ENCODE assay signal across 29 cellular contexts in genomic region chr5:158264264-158264663, GRCh38.
"Had no signal": no experiment of that assay in that cellular context is flagged by ENCODE, and none has a peak within 500 bp of the region (broad histone marks: within the 10 kb centered on the region; RNA-seq: fewer than 3 reads in every experiment).

No MANE protein-coding gene starts in this region.

- H3K27me3 ChIP-seq: esophagus muscularis mucosa, gastroesophageal sphincter, left lung, right lobe of liver, spleen, tibial artery, upper lobe of left lung, uterus had no signal

- H3K36me3 ChIP-seq: esophagus muscularis mucosa, gastroesophageal sphincter, left lung, right lobe of liver, spleen, tibial artery, upper lobe of left lung, uterus had no signal

- ATAC-seq: gastroesophageal sphincter; left lung; psoas muscle; right lobe of liver; stimulated activated memory B cell treated with anti-CD40 and anti-IgM and Interleukin-4, amounts not matched to agents 10 μg/mL and 1 μg/mL and 100 μg/mL, for 72 hours had no signal

- H3K4me3 ChIP-seq: dorsolateral prefrontal cortex, esophagus muscularis mucosa, gastroesophageal sphincter, left lung, lung, psoas muscle, right lobe of liver, spleen, tibial artery, upper lobe of left lung, uterus had no signal

- H3K9ac ChIP-seq: parathyroid adenoma had no signal

- H3K36me3 Mint-ChIP-seq: immature natural killer cell; stimulated activated memory B cell treated with anti-CD40 and anti-IgM and Interleukin-4, amounts not matched to agents 10 μg/mL and 1 μg/mL and 100 μg/mL, for 72 hours had no signal

- H3K27ac ChIP-seq: dorsolateral prefrontal cortex, esophagus muscularis mucosa, gastroesophageal sphincter, left lung, parathyroid adenoma, psoas muscle, right lobe of liver, spleen, tibial artery, upper lobe of left lung had no signal

- H3K4me1 ChIP-seq: esophagus muscularis mucosa, gastroesophageal sphincter, left lung, parathyroid adenoma, psoas muscle, right lobe of liver, spleen, tibial artery, upper lobe of left lung, uterus had no signal

- FAIRE-seq: keratinocyte had no signal

- DNase-seq: cortex of kidney; dorsolateral prefrontal cortex; effector CD8-positive, alpha-beta T cell; foreskin fibroblast; glutamatergic neuron; immature natural killer cell; left lung; mesenchymal stem cell; midbrain; naive B cell; occipital lobe; psoas muscle; retina; right lobe of liver; spleen; stimulated activated CD4-positive, alpha-beta T cell treated with anti-CD3 and anti-CD28 coated beads, Interleukin-15, amount 100 ng/mL, for 24 hours; stimulated activated CD4-positive, alpha-beta T cell treated with anti-CD3 and anti-CD28 coated beads, Interleukin-1b, Interleukin-23, amount 100 ng/mL, for 48 hours; stimulated activated CD4-positive, alpha-beta T cell treated with anti-CD3 and anti-CD28 coated beads, Interleukin-4, amount 100 ng/mL, for 24 hours; tibial artery; upper lobe of left lung; uterus had no signal

- H3K27me3 Mint-ChIP-seq: naive B cell; stimulated activated memory B cell treated with anti-CD40 and anti-IgM and Interleukin-4, amounts not matched to agents 10 μg/mL and 1 μg/mL and 100 μg/mL, for 72 hours; stimulated activated naive CD8-positive, alpha-beta T cell treated with anti-CD3 and anti-CD28 coated beads, Interleukin-15, Interleukin-2, amounts not matched to agents 100 ng/mL and 50 ng/mL, for 24 hours had no signal

- H2AFZ ChIP-seq: parathyroid adenoma had no signal

- H3K9me3 ChIP-seq: right lobe of liver, upper lobe of left lung, uterus had no signal

- H3K4me1 Mint-ChIP-seq: immature natural killer cell; stimulated activated memory B cell treated with anti-CD40 and anti-IgM and Interleukin-4, amounts not matched to agents 10 μg/mL and 1 μg/mL and 100 μg/mL, for 72 hours had no signal

- H3K9me3 Mint-ChIP-seq: stimulated activated memory B cell treated with anti-CD40 and anti-IgM and Interleukin-4, amounts not matched to agents 10 μg/mL and 1 μg/mL and 100 μg/mL, for 72 hours; stimulated activated naive CD8-positive, alpha-beta T cell treated with anti-CD3 and anti-CD28 coated beads, Interleukin-15, Interleukin-2, amounts not matched to agents 100 ng/mL and 50 ng/mL, for 24 hours had no signal

- H3K27ac Mint-ChIP-seq: immature natural killer cell; stimulated activated memory B cell treated with anti-CD40 and anti-IgM and Interleukin-4, amounts not matched to agents 10 μg/mL and 1 μg/mL and 100 μg/mL, for 72 hours; stimulated activated naive CD8-positive, alpha-beta T cell treated with anti-CD3 and anti-CD28 coated beads, Interleukin-15, Interleukin-2, amounts not matched to agents 100 ng/mL and 50 ng/mL, for 24 hours had no signal

- H3K4me3 Mint-ChIP-seq: immature natural killer cell; naive B cell; nephron; stimulated activated memory B cell treated with anti-CD40 and anti-IgM and Interleukin-4, amounts not matched to agents 10 μg/mL and 1 μg/mL and 100 μg/mL, for 72 hours; stimulated activated naive CD8-positive, alpha-beta T cell treated with anti-CD3 and anti-CD28 coated beads, Interleukin-15, Interleukin-2, amounts not matched to agents 100 ng/mL and 50 ng/mL, for 24 hours had no signal

- H3K79me2 ChIP-seq: parathyroid adenoma had no signal
